1 cellular context compared by ENCODE assay signal in genomic region chr3:46906471-46907058, GRCh38.
TF ChIP-seq lines count a peak whose summit lies in the region.

No MANE protein-coding gene starts in this region.

TF ChIP-seq in HepG2, 621 proteins besides CTCF, POLR2A, EP300 and RAD21:
- no peak for TF ChIP-seq PPARG (CRISPR knock-in tag; conservative IDR thresholded peaks at IDR 0.05)
- no peak for TF ChIP-seq ZBTB43 (CRISPR knock-in tag; conservative IDR thresholded peaks at IDR 0.05)
- TF ChIP-seq ZNF709 (CRISPR knock-in tag; IDR thresholded peaks at IDR 0.05): no peak
- TF ChIP-seq CREM (IDR thresholded peaks at IDR 0.05): no peak
- no peak for TF ChIP-seq CREM (CRISPR knock-in tag; IDR thresholded peaks at IDR 0.05)
- TF ChIP-seq ZNF768 (CRISPR knock-in tag; IDR thresholded peaks at IDR 0.05): peak; percentile 96
- TF ChIP-seq ZNF841 (CRISPR knock-in tag; IDR thresholded peaks at IDR 0.05; ENCODE audit: borderline replicate concordance): no peak
- no peak for TF ChIP-seq TFE3 (CRISPR knock-in tag; IDR thresholded peaks at IDR 0.05)
